ENCODE assay signal across 8 cellular contexts in genomic region chr9:130579738-130580463, GRCh38. TPM values are rescaled to one million over a fixed set of nuclear protein-coding genes. Genes with fewer than 3 reads are reported as not detected.
DNase-seq lines count a peak whose midpoint lies in the region; ATAC-seq and TF ChIP-seq lines count a peak whose summit lies in the region.

No MANE protein-coding gene starts in this region.

- peak overlapping the region; percentile 85 for H3K4me3 Mint-ChIP-seq in activated CD8-positive, alpha-beta memory T cell treated with anti-CD3 and anti-CD28 coated beads, Interleukin-2, amount 10 ng/mL, durations not matched to agents 7 days and 5 days
- peak overlapping the region; percentile 94 for H3K4me3 Mint-ChIP-seq in activated naive CD8-positive, alpha-beta T cell treated with anti-CD3 and anti-CD28 coated beads, Interleukin-2, amount 10 ng/mL, durations not matched to agents 7 days and 5 days

- H3K27ac Mint-ChIP-seq in activated CD8-positive, alpha-beta memory T cell treated with anti-CD3 and anti-CD28 coated beads, Interleukin-2, amount 10 ng/mL, durations not matched to agents 7 days and 5 days: peak overlapping the region; percentile 78
- H3K27ac Mint-ChIP-seq in activated naive CD8-positive, alpha-beta T cell treated with anti-CD3 and anti-CD28 coated beads, Interleukin-2, amount 10 ng/mL, durations not matched to agents 7 days and 5 days: peak overlapping the region; percentile 70

- no peaks in the 10 kb centered on the region for H3K36me3 ChIP-seq in smooth muscle cell (ENCODE audit: low read depth)

- peaks cover 5% of the 10 kb centered on the region for H3F3A ChIP-seq in smooth muscle cell (ENCODE audit: low read depth)

- peak overlapping the region; percentile 21 for H2AFZ ChIP-seq in smooth muscle cell (ENCODE audit: low read depth)

- peak overlapping the region; percentile 99 for H3K27ac ChIP-seq in smooth muscle cell (ENCODE audit: low read depth)

- H3K9me3 Mint-ChIP-seq in activated CD8-positive, alpha-beta memory T cell treated with anti-CD3 and anti-CD28 coated beads, Interleukin-2, amount 10 ng/mL, durations not matched to agents 7 days and 5 days (ENCODE audit: low read depth): no peaks in the 10 kb centered on the region
- H3K9me3 Mint-ChIP-seq in activated naive CD8-positive, alpha-beta T cell treated with anti-CD3 and anti-CD28 coated beads, Interleukin-2, amount 10 ng/mL, durations not matched to agents 7 days and 5 days: no peaks in the 10 kb centered on the region

- CTCF ChIA-PET in activated CD8-positive, alpha-beta memory T cell treated with anti-CD3 and anti-CD28 coated beads, Interleukin-2, amount 10 ng/mL, durations not matched to agents 7 days and 5 days (lab: Charles Lee): interaction anchor here (1.9 kb wide), 1 partner anchor 11 kb away, joined by 4 read pairs; no protein-coding TSS in a partner anchor

- H3K36me3 Mint-ChIP-seq in activated CD8-positive, alpha-beta memory T cell treated with anti-CD3 and anti-CD28 coated beads, Interleukin-2, amount 10 ng/mL, durations not matched to agents 7 days and 5 days: peaks cover 2% of the 10 kb centered on the region
- no peaks in the 10 kb centered on the region for H3K36me3 Mint-ChIP-seq in activated naive CD8-positive, alpha-beta T cell treated with anti-CD3 and anti-CD28 coated beads, Interleukin-2, amount 10 ng/mL, durations not matched to agents 7 days and 5 days

- POLR2A ChIA-PET in activated naive CD8-positive, alpha-beta T cell treated with anti-CD3 and anti-CD28 coated beads, Interleukin-2, amount 10 ng/mL, durations not matched to agents 7 days and 5 days (lab: Charles Lee): interaction anchor here (1.9 kb wide), 1 partner anchor 113 kb away, joined by 6 read pairs; the partner anchor contains the start of gene EXOSC2

- H3K4me3 ChIP-seq in iPS-18c (ENCODE audit: insufficient read depth, low read depth, low read length): peak overlapping the region; percentile 98
- H3K4me3 ChIP-seq in smooth muscle cell: peak overlapping the region; percentile 99

- peaks cover 8% of the 10 kb centered on the region for H3K4me1 ChIP-seq in smooth muscle cell (ENCODE audit: low read depth)

- WGBS in smooth muscle cell (ENCODE audit: low lambda C conversion rate): 2% methylated on average over 33 of the region's 40 CpGs

- no peaks in the 10 kb centered on the region for H3K27me3 ChIP-seq in smooth muscle cell (ENCODE audit: low read depth)

- H4K20me1 ChIP-seq in smooth muscle cell (ENCODE audit: low read depth): peaks cover 52% of the 10 kb centered on the region

- no peak for TF ChIP-seq CTCF in smooth muscle cell (IDR thresholded peaks at IDR 0.05; ENCODE audit: borderline replicate concordance, insufficient read depth, poor library complexity, severe bottlenecking)

- H3K79me2 ChIP-seq in smooth muscle cell (ENCODE audit: low read depth): peaks cover 56% of the 10 kb centered on the region

- ATAC-seq in activated CD8-positive, alpha-beta memory T cell treated with anti-CD3 and anti-CD28 coated beads, Interleukin-2, amount 10 ng/mL, durations not matched to agents 7 days and 5 days: peak; percentile 25
- ATAC-seq in HG03280 (IDR thresholded peaks at IDR 0.05; ENCODE audit: unreplicated experiment): peak; percentile 28
- ATAC-seq in activated naive CD8-positive, alpha-beta T cell treated with anti-CD3 and anti-CD28 coated beads, Interleukin-2, amount 10 ng/mL, durations not matched to agents 7 days and 5 days (ENCODE audit: low read depth): peak; percentile 18

- H3K9me3 ChIP-seq in iPS-18c (ENCODE audit: control insufficient read depth, insufficient read depth, low read length) (no peaks in the 10 kb centered on the region), smooth muscle cell (replicated peaks; ENCODE audit: low read depth) (no peaks in the 10 kb centered on the region)

- no peak for DNase-seq in activated CD8-positive, alpha-beta memory T cell treated with anti-CD3 and anti-CD28 coated beads, Interleukin-2, amount 10 ng/mL, durations not matched to agents 7 days and 5 days
- no peak for DNase-seq in activated CD8-positive, alpha-beta memory T cell treated with anti-CD3 and anti-CD28 coated beads, Interleukin-2, amount 50 U/mL, for 4 hours
- DNase-seq in activated naive CD8-positive, alpha-beta T cell treated with anti-CD3 and anti-CD28 coated beads, Interleukin-2, amount 10 ng/mL, durations not matched to agents 7 days and 5 days: no peak
- DNase-seq in smooth muscle cell (lab: John Stamatoyannopoulos, UW; ENCODE audit: unreplicated experiment) (no peak), hippocampal formation (lab: John Stamatoyannopoulos, UW) (no peak), globus pallidus (ENCODE audit: low spot score) (no peak)

- H3K27me3 Mint-ChIP-seq in activated CD8-positive, alpha-beta memory T cell treated with anti-CD3 and anti-CD28 coated beads, Interleukin-2, amount 10 ng/mL, durations not matched to agents 7 days and 5 days: no peaks in the 10 kb centered on the region
- no peaks in the 10 kb centered on the region for H3K27me3 Mint-ChIP-seq in activated naive CD8-positive, alpha-beta T cell treated with anti-CD3 and anti-CD28 coated beads, Interleukin-2, amount 10 ng/mL, durations not matched to agents 7 days and 5 days

- peaks cover 27% of the 10 kb centered on the region for H3K4me1 Mint-ChIP-seq in activated CD8-positive, alpha-beta memory T cell treated with anti-CD3 and anti-CD28 coated beads, Interleukin-2, amount 10 ng/mL, durations not matched to agents 7 days and 5 days
- H3K4me1 Mint-ChIP-seq in activated naive CD8-positive, alpha-beta T cell treated with anti-CD3 and anti-CD28 coated beads, Interleukin-2, amount 10 ng/mL, durations not matched to agents 7 days and 5 days: peaks cover 22% of the 10 kb centered on the region

- peak overlapping the region; percentile 100 for H3K4me2 ChIP-seq in smooth muscle cell

- H3K9ac ChIP-seq in smooth muscle cell (ENCODE audit: low read depth): peak overlapping the region; percentile 98

RNA-seq across cellular contexts. Expression of gene FUBP3, which starts 0.5 kb away (rescaled TPM):
- total RNA-seq in activated CD8-positive, alpha-beta memory T cell treated with anti-CD3 and anti-CD28 coated beads, Interleukin-2, amount 10 ng/mL, durations not matched to agents 7 days and 5 days: 10 to 100 TPM; 37.8 to 46.0 TPM
- total RNA-seq in activated naive CD8-positive, alpha-beta T cell treated with anti-CD3 and anti-CD28 coated beads, Interleukin-2, amount 10 ng/mL, durations not matched to agents 7 days and 5 days: 10 to 100 TPM; 34.7 to 37.8 TPM
- 46.0 and 52.5 TPM in 2 replicates for total RNA-seq in smooth muscle cell
- polyA plus RNA-seq in smooth muscle cell: 46.9 and 50.3 TPM in 2 replicates
